In the genomic region with DNA sequence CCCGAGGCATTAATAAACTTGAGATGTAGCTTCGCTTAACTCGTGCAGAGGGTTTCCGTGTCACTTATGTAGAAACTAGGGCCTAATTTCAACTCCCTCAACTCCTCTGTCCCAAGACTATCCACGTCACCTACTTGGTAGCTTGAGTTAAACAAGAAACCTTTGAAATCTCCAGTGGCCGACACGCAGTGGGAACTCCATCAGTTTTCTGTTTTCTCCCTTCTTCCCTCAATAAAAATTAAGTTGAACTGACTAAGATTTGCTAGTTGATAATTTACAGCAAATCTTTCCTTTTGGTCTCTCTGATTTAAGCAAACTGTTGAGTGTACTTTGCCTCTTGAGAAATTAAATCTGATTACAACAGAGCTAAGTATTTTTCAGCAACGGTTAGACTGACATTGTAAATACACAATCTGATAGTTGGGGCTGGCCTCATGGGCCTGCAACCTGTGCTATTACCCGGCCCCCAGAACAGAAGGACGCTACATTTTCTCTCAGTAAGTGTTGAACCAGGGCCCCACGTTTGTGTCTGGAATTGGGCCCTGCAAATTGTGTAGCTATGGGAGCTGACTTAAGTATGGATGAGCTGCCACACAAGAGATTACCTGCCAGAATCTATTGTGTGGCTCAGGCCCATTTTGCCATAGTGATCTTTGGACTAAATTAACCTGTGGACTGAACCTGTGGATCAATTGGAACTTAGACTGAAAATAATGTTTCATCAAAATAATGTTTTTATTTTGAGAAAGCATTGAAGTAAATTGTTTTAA, we compare ENCODE assay signal across 1 cellular context.
TF ChIP-seq lines count a peak whose summit lies in the region.

No MANE protein-coding gene starts in this region.

TF ChIP-seq in IMR-90, 13 proteins besides CTCF, POLR2A, EP300 and RAD21 (continued from another document):
- TF ChIP-seq, protein P1, sequence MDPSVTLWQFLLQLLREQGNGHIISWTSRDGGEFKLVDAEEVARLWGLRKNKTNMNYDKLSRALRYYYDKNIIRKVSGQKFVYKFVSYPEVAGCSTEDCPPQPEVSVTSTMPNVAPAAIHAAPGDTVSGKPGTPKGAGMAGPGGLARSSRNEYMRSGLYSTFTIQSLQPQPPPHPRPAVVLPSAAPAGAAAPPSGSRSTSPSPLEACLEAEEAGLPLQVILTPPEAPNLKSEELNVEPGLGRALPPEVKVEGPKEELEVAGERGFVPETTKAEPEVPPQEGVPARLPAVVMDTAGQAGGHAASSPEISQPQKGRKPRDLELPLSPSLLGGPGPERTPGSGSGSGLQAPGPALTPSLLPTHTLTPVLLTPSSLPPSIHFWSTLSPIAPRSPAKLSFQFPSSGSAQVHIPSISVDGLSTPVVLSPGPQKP (IDR thresholded peaks at IDR 0.05; ENCODE audit: borderline replicate concordance, low read depth, low read length) = no peak
- TF ChIP-seq FOS (IDR thresholded peaks at IDR 0.05; ENCODE audit: low read depth, low read length) (no peak), RCOR1 (IDR thresholded peaks at IDR 0.05; ENCODE audit: insufficient replicate concordance, low read length) (no peak), MAFK (IDR thresholded peaks at IDR 0.05; ENCODE audit: low read depth, low read length) (no peak), NFE2L2 (IDR thresholded peaks at IDR 0.05; ENCODE audit: low read depth, low read length) (no peak), CEBPB (IDR thresholded peaks at IDR 0.05; ENCODE audit: low read depth, low read length) (no peak), RFX5 (IDR thresholded peaks at IDR 0.05; ENCODE audit: low read depth, low read length) (no peak), BHLHE40 (IDR thresholded peaks at IDR 0.05; ENCODE audit: low read depth, low read length) (no peak), MXI1 (IDR thresholded peaks at IDR 0.05; ENCODE audit: borderline replicate concordance, low read depth, low read length) (no peak)
- TF ChIP-seq, protein P2, sequence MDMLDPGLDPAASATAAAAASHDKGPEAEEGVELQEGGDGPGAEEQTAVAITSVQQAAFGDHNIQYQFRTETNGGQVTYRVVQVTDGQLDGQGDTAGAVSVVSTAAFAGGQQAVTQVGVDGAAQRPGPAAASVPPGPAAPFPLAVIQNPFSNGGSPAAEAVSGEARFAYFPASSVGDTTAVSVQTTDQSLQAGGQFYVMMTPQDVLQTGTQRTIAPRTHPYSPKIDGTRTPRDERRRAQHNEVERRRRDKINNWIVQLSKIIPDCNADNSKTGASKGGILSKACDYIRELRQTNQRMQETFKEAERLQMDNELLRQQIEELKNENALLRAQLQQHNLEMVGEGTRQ (IDR thresholded peaks at IDR 0.05; ENCODE audit: low read depth, low read length) = no peak
TF ChIP-seq in IMR-90: peak in this region for 0.
